In genomic region chr3:30644615-30645014, GRCh38 we compare ENCODE assay signal across 8 cellular contexts. TPM values are rescaled to one million over a fixed set of nuclear protein-coding genes. Genes with fewer than 3 reads are reported as not detected.
DNase-seq lines count a peak whose midpoint lies in the region; ATAC-seq, FAIRE-seq and TF ChIP-seq lines count a peak whose summit lies in the region.

No MANE protein-coding gene starts in this region.

- FAIRE-seq in endothelial cell of umbilical vein (lab: Jason Lieb, UNC): no peak

- intact Hi-C loops in endothelial cell of umbilical vein (cut with micrococcal nuclease): no loop called here

- no peak overlapping the region for H3K4me2 ChIP-seq in endothelial cell of umbilical vein (ENCODE audit: insufficient read depth, low read length)

- POLR2A ChIA-PET in endothelial cell of umbilical vein (lab: Charles Lee): no interaction called here

- ATAC-seq in HG03103 (IDR thresholded peaks at IDR 0.05; ENCODE audit: low read depth, unreplicated experiment): peak; percentile 49

- H3K36me3 ChIP-seq in endothelial cell of umbilical vein (ENCODE audit: control insufficient read depth in 2 of 2, extremely low read depth in 1 of 2, insufficient read depth in 2 of 2, low read length in 2 of 2) (peaks cover 23 to 54% of the 10 kb centered on the region in 2 experiments), rectal smooth muscle tissue (ENCODE audit: control insufficient read depth, insufficient read depth, low read length) (peaks cover 17% of the 10 kb centered on the region)

- H3K9ac ChIP-seq in endothelial cell of umbilical vein (replicated peaks; ENCODE audit: extremely low read depth, insufficient read depth, low read length) (no peak overlapping the region), rectal smooth muscle tissue (ENCODE audit: low read length) (no peak overlapping the region)

- CTCF ChIA-PET in endothelial cell of umbilical vein (lab: Charles Lee): interaction anchor here (0.8 kb wide), 1 partner anchor 41 kb away, joined by 3 read pairs; no protein-coding TSS in a partner anchor

- no peak overlapping the region for H2AFZ ChIP-seq in endothelial cell of umbilical vein (ENCODE audit: low read depth, low read length)

- H3K79me2 ChIP-seq in endothelial cell of umbilical vein (ENCODE audit: control insufficient read depth, insufficient read depth, low read length): peaks cover 90% of the 10 kb centered on the region

- no peak for TF ChIP-seq POLR2A in endothelial cell of umbilical vein (IDR thresholded peaks at IDR 0.05; ENCODE audit: low read depth, low read length)

- peaks cover 40% of the 10 kb centered on the region for H3K4me1 ChIP-seq in endothelial cell of umbilical vein (ENCODE audit: control insufficient read depth, extremely low read depth, insufficient read depth, low read length)
- peaks cover 42% of the 10 kb centered on the region for H3K4me1 ChIP-seq in rectal smooth muscle tissue (ENCODE audit: control insufficient read depth, insufficient read depth, low read length)

- H3K27ac ChIP-seq in endothelial cell of umbilical vein (ENCODE audit: insufficient read depth, low read depth, low read length): no peak overlapping the region
- peak overlapping the region; percentile 35 for H3K27ac ChIP-seq in rectal smooth muscle tissue (ENCODE audit: low read depth, low read length)

- no peaks in the 10 kb centered on the region for H3K27me3 ChIP-seq in endothelial cell of umbilical vein (ENCODE audit: control insufficient read depth in 2 of 2, insufficient read depth in 2 of 2, low read length in 2 of 2)
- no peaks in the 10 kb centered on the region for H3K27me3 ChIP-seq in rectal smooth muscle tissue (ENCODE audit: control insufficient read depth, insufficient read depth, low read length)

- H3K9me1 ChIP-seq in endothelial cell of umbilical vein (replicated peaks; ENCODE audit: control insufficient read depth, extremely low read depth, insufficient read depth, low read length): no peaks in the 10 kb centered on the region

- no peak for TF ChIP-seq CTCF in endothelial cell of umbilical vein (IDR thresholded peaks at IDR 0.05; ENCODE audit: extremely low read depth in 1 of 2, insufficient read depth in 1 of 2, low read depth in 1 of 2, low read length in 2 of 2)

- dilution Hi-C loops in endothelial cell of umbilical vein (cut with MboI; ENCODE audit: extremely low pct_ligation_motif_present, low sequenced_read_pairs): no loop called here

- H3K9me3 ChIP-seq in endothelial cell of umbilical vein (replicated peaks; ENCODE audit: control insufficient read depth, insufficient read depth, low read length): no peaks in the 10 kb centered on the region

- no TSS peak for BruUV-seq in endothelial cell of umbilical vein (replicated peaks; lab: Mats Ljungman, UMichigan)

- H3K4me3 ChIP-seq in endothelial cell of umbilical vein (replicated peaks in 1 of 3; ENCODE audit: insufficient read depth in 1 of 3, low read depth in 1 of 3, low read length in 3 of 3) (no peak overlapping the region), rectal smooth muscle tissue (ENCODE audit: low read length) (no peak overlapping the region)

- DNase-seq in activated gamma-delta T cell treated with Interleukin-2 at 50 U/mL for 16 hours (peak; percentile 48), activated gamma-delta T cell (lab: John Stamatoyannopoulos, UW) (no peak), T-helper 2 cell (peak in 3 of 5 experiments; percentile 37 to 76 (median 66)), endothelial cell of umbilical vein (ENCODE audit: low read depth, low spot score) (peak; percentile 55), NCI-H146 treated with DMSO at 0.1 percent for 48 hours (lab: John Stamatoyannopoulos, UW; ENCODE audit: unreplicated experiment) (no peak), NCI-H82 treated with DMSO at 0.1 percent for 48 hours (lab: John Stamatoyannopoulos, UW; ENCODE audit: unreplicated experiment) (no peak)

- H4K20me1 ChIP-seq in endothelial cell of umbilical vein (replicated peaks; ENCODE audit: control insufficient read depth, extremely low read depth, insufficient read depth, low read length): peaks cover 9% of the 10 kb centered on the region

TF ChIP-seq in endothelial cell of umbilical vein, 7 proteins besides CTCF, POLR2A, EP300 and RAD21:
- TF ChIP-seq EZH2 (IDR thresholded peaks at IDR 0.05; ENCODE audit: borderline replicate concordance, low read depth, low read length, severe bottlenecking) (no peak), GATA2 (IDR thresholded peaks at IDR 0.05; ENCODE audit: insufficient read depth, insufficient read length, low read depth, low read length) (no peak), MAX (IDR thresholded peaks at IDR 0.05; ENCODE audit: insufficient read depth, insufficient read length) (no peak), FOS (IDR thresholded peaks at IDR 0.05; ENCODE audit: borderline replicate concordance, insufficient read depth, low read length) (no peak), POLR2AphosphoS5 (IDR thresholded peaks at IDR 0.05; ENCODE audit: insufficient read depth, low read depth, low read length) (no peak), MYC (IDR thresholded peaks at IDR 0.05; ENCODE audit: low read depth, low read length) (no peak), JUN (IDR thresholded peaks at IDR 0.05; ENCODE audit: borderline replicate concordance, insufficient read depth, insufficient read length, low read depth) (no peak)
TF ChIP-seq in endothelial cell of umbilical vein: peak in this region for 0.

RNA-seq across cellular contexts. Expression of gene TGFBR2, which starts 38.2 kb away (rescaled TPM):
- total RNA-seq in endothelial cell of umbilical vein: 250 and 259 TPM in 2 replicates
- 203 and 227 TPM in 2 replicates for polyA plus RNA-seq in endothelial cell of umbilical vein
- polyA plus RNA-seq in endothelial cell of umbilical vein (2011; cell fraction: cytosol; rRNA removed): 180 and 183 TPM in 2 replicates
- 156 and 180 TPM in 2 replicates for polyA plus RNA-seq in endothelial cell of umbilical vein (2011; cell fraction: nucleus; rRNA removed)
- 157 and 193 TPM in 2 replicates for polyA plus RNA-seq in endothelial cell of umbilical vein (2012)
- polyA minus RNA-seq in endothelial cell of umbilical vein: 448 and 461 TPM in 2 replicates
- 8.2 TPM for polyA minus RNA-seq in endothelial cell of umbilical vein (2011; cell fraction: cytosol; rRNA and poly(A)+ RNA removed)
- 268 and 339 TPM in 2 replicates for polyA minus RNA-seq in endothelial cell of umbilical vein (2011; cell fraction: nucleus; rRNA and poly(A)+ RNA removed)

Comparison
In these comparisons a context has a peak if more than half of its experiments do, and no peak if none do; other contexts are left out.
1. DNase-seq: peak in activated gamma-delta T cell treated with Interleukin-2 at 50 U/mL for 16 hours (single experiment), T-helper 2 cell (3 of 5) and endothelial cell of umbilical vein (single experiment); none in activated gamma-delta T cell (single experiment), NCI-H146 treated with DMSO at 0.1 percent for 48 hours (single experiment) and NCI-H82 treated with DMSO at 0.1 percent for 48 hours (single experiment).